Comparison of ENCODE assay signal across 9 cellular contexts in the genomic region with DNA sequence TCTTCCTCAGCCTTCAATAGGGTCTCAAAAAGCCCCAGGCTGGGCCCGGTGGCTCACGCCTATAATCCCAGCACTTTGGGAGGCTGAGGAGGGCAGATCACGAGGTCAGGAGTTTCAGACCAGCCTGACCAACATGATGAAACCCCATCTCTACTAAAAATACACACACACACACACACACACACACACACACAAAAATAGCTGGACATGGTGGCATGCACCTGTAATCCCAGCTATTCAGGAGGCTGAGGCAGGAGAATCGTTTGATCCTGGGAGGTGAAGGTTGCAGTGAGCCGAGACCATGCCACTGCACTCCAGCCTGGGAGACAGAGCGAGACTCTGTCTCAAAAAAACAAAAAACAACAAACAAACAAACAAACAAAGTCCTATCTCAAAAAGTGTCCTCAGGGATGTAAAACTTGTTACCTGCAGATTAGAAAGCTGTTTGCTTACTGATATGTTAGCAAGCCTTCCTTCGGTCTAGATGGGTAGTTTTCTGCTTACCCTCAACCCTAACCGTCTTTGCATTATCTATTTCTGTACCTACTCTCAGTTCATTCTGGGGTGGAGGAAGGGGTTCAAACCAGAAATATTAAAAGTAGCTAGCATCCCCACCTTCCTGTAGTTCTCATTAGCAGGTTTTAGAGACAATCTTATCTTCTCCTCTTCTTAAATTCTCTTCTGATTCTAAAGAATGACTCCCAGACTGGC. TPM values are rescaled to one million over a fixed set of nuclear protein-coding genes. Genes with fewer than 3 reads are reported as not detected.
DNase-seq lines count a peak whose midpoint lies in the region; ATAC-seq and TF ChIP-seq lines count a peak whose summit lies in the region.
"Not testable (repeated sequence)": the region's sequence is repeated elsewhere in the genome, so short reads cannot be mapped to it uniquely, and the experiment has no call there.
"Had no signal": no experiment of that assay in that cellular context is flagged by ENCODE, and none has a peak within 500 bp of the region (broad histone marks: within the 10 kb centered on the region; RNA-seq: fewer than 3 reads in every experiment).

No MANE protein-coding gene starts in this region.

- WGBS in psoas muscle, 3 donors: 68 to 78% (median 69%) methylated on average over 8 of the region's 8 CpGs

- H3K27me3 ChIP-seq in cardiac muscle cell; psoas muscle (ENCODE audit: insufficient read depth in 3 of 3, low read length in 2 of 3): not testable (repeated sequence)

- not testable (repeated sequence) for H3K27me3 Mint-ChIP-seq in IgD-negative memory B cell, T-helper 17 cell

- H3K4me3 Mint-ChIP-seq in IgD-negative memory B cell: peak overlapping the region; percentile 25 to 80 (median 58)
- not testable (repeated sequence) for H3K4me3 Mint-ChIP-seq in T-helper 17 cell

- H3K36me3 Mint-ChIP-seq in IgD-negative memory B cell; T-helper 17 cell (ENCODE audit: low read depth): not testable (repeated sequence)

- not testable (repeated sequence) for H3K9me3 ChIP-seq in T-helper 17 cell (ENCODE audit: control insufficient read depth, low read length, poor library complexity, severe bottlenecking); cardiac muscle cell (ENCODE audit: low read depth); psoas muscle

- intact Hi-C loops in psoas muscle (cut with DNase I): not testable (repeated sequence)

- H3K4me3 ChIP-seq in GM12875 (ENCODE audit: low read depth, low read length): peak overlapping the region; percentile 19
- not testable (repeated sequence) for H3K4me3 ChIP-seq in cardiac muscle cell, psoas muscle

- DNase-seq in T-helper 17 cell; cardiac muscle cell (ENCODE audit: low read depth in 1 of 2, low spot score in 1 of 2); psoas muscle: not testable (repeated sequence)

- peaks cover 73 to 86% (median 80%) of the 10 kb centered on the region in 3 donors for H3K4me1 Mint-ChIP-seq in IgD-negative memory B cell
- peaks cover 56% of the 10 kb centered on the region for H3K4me1 Mint-ChIP-seq in T-helper 17 cell

- TF ChIP-seq POLR2A in GM19193 (IDR thresholded peaks at IDR 0.05; ENCODE audit: extremely low read depth, insufficient read depth, insufficient read length): peak; percentile 23

- peak overlapping the region; percentile 59 to 91 (median 91) for H3K27ac Mint-ChIP-seq in IgD-negative memory B cell
- peak overlapping the region; percentile 59 for H3K27ac Mint-ChIP-seq in T-helper 17 cell

- TF ChIP-seq CTCF in GM12875 (IDR thresholded peaks at IDR 0.05; ENCODE audit: borderline replicate concordance, insufficient read depth, low read depth, low read length); cardiac muscle cell (IDR thresholded peaks at IDR 0.05; ENCODE audit: low read depth, low read length); psoas muscle (IDR thresholded peaks at IDR 0.05): not testable (repeated sequence)

- not testable (repeated sequence) for H3K9me3 Mint-ChIP-seq in IgD-negative memory B cell

- H3K27ac ChIP-seq in cardiac muscle cell (peak overlapping the region; percentile 36), psoas muscle (peak overlapping the region; percentile 39)

- H3K4me1 ChIP-seq in cardiac muscle cell (ENCODE audit: low read depth): peaks cover 25% of the 10 kb centered on the region
- not testable (repeated sequence) for H3K4me1 ChIP-seq in psoas muscle

- not testable (repeated sequence) for H3K36me3 ChIP-seq in cardiac muscle cell; psoas muscle (ENCODE audit: insufficient read depth in 1 of 2, low read depth in 1 of 2)

- ATAC-seq in GM21786 (IDR thresholded peaks at IDR 0.05; ENCODE audit: unreplicated experiment): peak; percentile 34
- ATAC-seq in T-helper 17 cell: not testable (repeated sequence)
- peak in 2 of 4 donors; percentile 10 to 23 for ATAC-seq in psoas muscle

RNA-seq across cellular contexts. Expression of gene BTG2, which starts 5.4 kb away (rescaled TPM):
- polyA plus RNA-seq in IgD-negative memory B cell (202 TPM), cardiac muscle cell (64.2 and 66.0 TPM in 2 replicates), psoas muscle (100 to 1,000 TPM in 1 of 3 donors, 10 to 100 TPM in 2; 17.6 to 119 (median 60.4) TPM)
- total RNA-seq in T-helper 17 cell (100 to 1,000 TPM; 584 to 606 TPM), cardiac muscle cell (45.6 and 57.9 TPM in 2 replicates), psoas muscle (100 to 1,000 TPM in 3 of 4 donors, 10 to 100 TPM in 1; 83.0 to 360 (median 224) TPM)

RNA-seq across cellular contexts. Expression of gene FMOD, which starts 51.0 kb away (rescaled TPM):
- polyA plus RNA-seq in IgD-negative memory B cell: 0.28 TPM
- not detected for total RNA-seq in T-helper 17 cell
- total RNA-seq in cardiac muscle cell: 2.3 and 8.2 TPM in 2 replicates
- 3.1 and 7.6 TPM in 2 replicates for polyA plus RNA-seq in cardiac muscle cell
- 1 to 10 TPM; 3.6 to 9.6 (median 5.8) TPM for total RNA-seq in psoas muscle
- 1 to 10 TPM; 3.0 to 4.6 (median 3.8) TPM for polyA plus RNA-seq in psoas muscle
- total RNA-seq: G401 had no signal
- polyA plus RNA-seq: neural cell had no signal
